15 cellular contexts compared by ENCODE assay signal in genomic region chr12:87428701-87429277, GRCh38.
DNase-seq lines count a peak whose midpoint lies in the region; ATAC-seq, FAIRE-seq and TF ChIP-seq lines count a peak whose summit lies in the region.
"Had no signal": no experiment of that assay in that cellular context is flagged by ENCODE, and none has a peak within 500 bp of the region (broad histone marks: within the 10 kb centered on the region; RNA-seq: fewer than 3 reads in every experiment).

No MANE protein-coding gene starts in this region.

- WGBS in H1 (ENCODE audit: extremely low coverage in 1 of 2, insufficient coverage in 1 of 2, insufficient read length in 1 of 2, insufficient replicate concordance in 2 of 2, low coverage in 1 of 2, low lambda C conversion rate in 2 of 2, missing lambda C conversion rate in 1 of 2), 2 experiments = 89% methylated on average over 1 of the region's 1 CpG; no CpG with 5 or more reads in 1 of the 2 experiments

- FAIRE-seq in H1 (lab: Jason Lieb, UNC) = no peak
- FAIRE-seq: A549, TTC549 had no signal

- peak; percentile 11 for DNase-seq in AG08396 (ENCODE audit: low spot score)
- peak; percentile 73 for DNase-seq in RPMI7951 (ENCODE audit: low read depth)
- no peak for DNase-seq in H1 (ENCODE audit: low read depth in 1 of 2, low spot score in 2 of 2)
- no peak for DNase-seq in left lung
- no peak for DNase-seq in activated T-cell treated with anti-CD3 and anti-CD28 coated beads, Interleukin-2, amount 50 U/mL, for 48 hours
- no peak for DNase-seq in GM10266 (ENCODE audit: extremely low spot score)
- DNase-seq: Kasumi-1, NCI-H1694 treated with DMSO at 0.1 percent for 48 hours, SHP77, spleen had no signal

- CTCF ChIA-PET in H1 (lab: Charles Lee; ENCODE audit: partially characterized antibody) = interaction anchor here (0.6 kb wide), 1 partner anchor 35 kb away, joined by 5 read pairs; no protein-coding TSS in a partner anchor

- 0 out of 2 replicates have a peak overlapping the region, but pooled peaks have one; percentile 44 for H2AFZ ChIP-seq in H1 (ENCODE audit: low read length)
- H2AFZ ChIP-seq: GM23338 had no signal

- H3K36me3 ChIP-seq in H1 (ENCODE audit: control insufficient read depth in 2 of 4, insufficient read depth in 4 of 4, low read length in 3 of 4) (no peaks in the 10 kb centered on the region; a peak in 1 of 8 replicates), left lung (no peaks in the 10 kb centered on the region)
- H3K36me3 ChIP-seq: spleen had no signal

- H3K4me1 ChIP-seq in H1 (replicated peaks in 1 of 4; ENCODE audit: control insufficient read depth in 3 of 4, insufficient read depth in 4 of 4, low read length in 3 of 4) = no peaks in the 10 kb centered on the region
- no peaks in the 10 kb centered on the region for H3K4me1 ChIP-seq in left lung
- H3K4me1 ChIP-seq: A549, spleen had no signal

- H3K56ac ChIP-seq in H1 (replicated peaks; ENCODE audit: insufficient read length, low read depth, low read length) = no peak overlapping the region

- H2BK12ac ChIP-seq in H1 (ENCODE audit: low read depth, low read length) = no peak overlapping the region

- no peak for TF ChIP-seq EP300 in H1 (IDR thresholded peaks at IDR 0.05; ENCODE audit: borderline replicate concordance in 1 of 2, low read depth in 2 of 2, low read length in 2 of 2)

- no peak overlapping the region for H3K23ac ChIP-seq in H1 (ENCODE audit: insufficient read length)

- no peak overlapping the region for H2AK5ac ChIP-seq in H1 (ENCODE audit: low read depth, low read length)

- no peak overlapping the region for H3K4ac ChIP-seq in H1 (replicated peaks; ENCODE audit: insufficient read length, low read depth, low read length)

- H3K18ac ChIP-seq in H1 (ENCODE audit: extremely low read depth, low read length) = no peak overlapping the region

- no peak overlapping the region for H2BK20ac ChIP-seq in H1 (ENCODE audit: low read length)

- no peak overlapping the region for H4K5ac ChIP-seq in H1 (ENCODE audit: insufficient read length, low read depth, low read length)

- H4K8ac ChIP-seq in H1 (ENCODE audit: extremely low read depth, insufficient read depth, low read length) = no peak overlapping the region

- no peak overlapping the region for H3K9ac ChIP-seq in H1 (replicated peaks in 1 of 4; ENCODE audit: extremely low read depth in 1 of 4, low read depth in 3 of 4, low read length in 3 of 4)

- H2BK15ac ChIP-seq in H1 (ENCODE audit: low read length) = no peak overlapping the region

- ATAC-seq in left lung (peak; percentile 35), HG02571 (IDR thresholded peaks at IDR 0.05; ENCODE audit: unreplicated experiment) (no peak), HG03196 (IDR thresholded peaks at IDR 0.05; ENCODE audit: unreplicated experiment) (no peak)
- ATAC-seq: A549, GM23338 had no signal

- no peak overlapping the region for H3K27ac ChIP-seq in H1 (ENCODE audit: low read depth, low read length)
- H3K27ac ChIP-seq in left lung = no peak overlapping the region
- H3K27ac ChIP-seq: spleen had no signal

- no peaks in the 10 kb centered on the region for H3K79me2 ChIP-seq in H1 (ENCODE audit: control insufficient read depth in 1 of 2, insufficient read depth in 2 of 2, low read length in 2 of 2)

- TF ChIP-seq CTCF in H1 (IDR thresholded peaks at IDR 0.05; ENCODE audit: control extremely low read depth in 1 of 3, insufficient read depth in 1 of 3, low read depth in 1 of 3, low read length in 3 of 3) (no peak), left lung (IDR thresholded peaks at IDR 0.05) (no peak), GM10266 (IDR thresholded peaks at IDR 0.05; ENCODE audit: control insufficient read depth, insufficient read depth, low read depth, missing control alignments) (no peak)

- H2BK120ac ChIP-seq in H1 (replicated peaks; ENCODE audit: low read depth, low read length) = no peak overlapping the region

- H3K27me3 ChIP-seq in H1 (replicated peaks in 1 of 4; ENCODE audit: control insufficient read depth in 3 of 4, extremely low read depth in 1 of 4, insufficient read depth in 3 of 4, low read length in 3 of 4) (peaks cover 0 to 1% (median 0%) of the 10 kb centered on the region in 4 experiments; a peak in 1 of 7 replicates), left lung (no peaks in the 10 kb centered on the region)
- H3K27me3 ChIP-seq: spleen had no signal

- intact Hi-C loops in left lung (cut with DNase I) = no loop called here

- no peaks in the 10 kb centered on the region for H3K23me2 ChIP-seq in H1 (ENCODE audit: low read depth, low read length)

- H3K9me3 ChIP-seq in H1 (ENCODE audit: insufficient read depth in 2 of 2, low read depth in 1 of 2, low read length in 1 of 2) (no peaks in the 10 kb centered on the region), left lung (peaks cover 0 to 19% of the 10 kb centered on the region in 2 donors)

- H3K14ac ChIP-seq in H1 (ENCODE audit: insufficient read length) = no peak overlapping the region

- no peak for TF ChIP-seq RAD21 in H1 (IDR thresholded peaks at IDR 0.05 in 1 of 2, conservative IDR thresholded peaks at IDR 0.05 in 1 of 2; ENCODE audit: low read depth in 2 of 2, low read length in 2 of 2)

- POLR2A ChIA-PET in H1 (lab: Charles Lee; ENCODE audit: partially characterized antibody) = no interaction called here

- H2BK5ac ChIP-seq in H1 (ENCODE audit: low read depth, low read length) = no peak overlapping the region

- H3K4me2 ChIP-seq in H1 (ENCODE audit: insufficient read depth in 1 of 2, low read depth in 2 of 2, low read length in 2 of 2) = no peak overlapping the region
- H3K4me2 ChIP-seq: A549, GM23338 had no signal

- TF ChIP-seq POLR2A in H1 (IDR thresholded peaks at IDR 0.05; ENCODE audit: control extremely low read depth in 1 of 2, low read depth in 2 of 2, low read length in 2 of 2) = no peak

- H4K91ac ChIP-seq in H1 (replicated peaks; ENCODE audit: insufficient read length, low read length) = no peak overlapping the region

- H3K4me3 ChIP-seq in H1 (ENCODE audit: extremely low read depth in 1 of 4, insufficient read depth in 2 of 4, low read depth in 3 of 4, low read length in 4 of 4) (no peak overlapping the region), left lung (no peak overlapping the region)
- H3K4me3 ChIP-seq: A549, GM23338, spleen had no signal

- H4K20me1 ChIP-seq in H1 (replicated peaks in 1 of 2; ENCODE audit: control insufficient read depth in 1 of 2, insufficient read depth in 2 of 2, low read length in 2 of 2) = no peaks in the 10 kb centered on the region

- no peaks in the 10 kb centered on the region for H3K79me1 ChIP-seq in H1 (ENCODE audit: low read depth, low read length)

TF ChIP-seq in H1, 55 proteins besides CTCF, POLR2A, EP300 and RAD21:
- TF ChIP-seq CHD2 (IDR thresholded peaks at IDR 0.05; ENCODE audit: low read length) (no peak), PHF8 (conservative IDR thresholded peaks at IDR 0.05; ENCODE audit: low read depth, low read length) (no peak), E2F6 (IDR thresholded peaks at IDR 0.05) (no peak)
TF ChIP-seq in H1: peak in this region for 0.

Comparison
In these comparisons a context has a peak if more than half of its experiments do, and no peak if none do; other contexts are left out.
1. DNase-seq: peak in AG08396 (single experiment) and RPMI7951 (single experiment); none in H1 (0 of 2), left lung (0 of 2), activated T-cell treated with anti-CD3 and anti-CD28 coated beads, Interleukin-2, amount 50 U/mL, for 48 hours (0 of 2) and GM10266 (single experiment).